Comparison of ENCODE assay signal across 28 cellular contexts in genomic region chr5:117135851-117136250, GRCh38.
"Had no signal": no experiment of that assay in that cellular context is flagged by ENCODE, and none has a peak within 500 bp of the region (broad histone marks: within the 10 kb centered on the region; RNA-seq: fewer than 3 reads in every experiment).

No MANE protein-coding gene starts in this region.

- H3K9me3 ChIP-seq: ovary, psoas muscle, right lobe of liver, sigmoid colon, stomach, thoracic aorta, thyroid gland, tibial nerve, upper lobe of left lung, vagina had no signal

- H3K79me2 ChIP-seq: parathyroid adenoma had no signal

- H3K9ac ChIP-seq: neural progenitor cell, parathyroid adenoma had no signal

- H3K27me3 ChIP-seq: neural progenitor cell, ovary, right lobe of liver, sigmoid colon, stomach, thyroid gland, tibial nerve, upper lobe of left lung, vagina had no signal

- H3K4me2 ChIP-seq: neural progenitor cell had no signal

- H3K27ac Mint-ChIP-seq: natural killer cell treated with Interleukin-12 subunit alpha and Interleukin-12 subunit beta and Interleukin-15 and Interleukin-18, amount 100 ng/mL, for 72 hours; neural progenitor cell; progenitor cell of endocrine pancreas; stimulated activated effector memory CD8-positive, alpha-beta T cell treated with anti-CD3 and anti-CD28 coated beads, Interleukin-12 subunit alpha, Interleukin-12 subunit beta, amount 100 ng/mL, for 72 hours; stimulated activated naive B cell treated with anti-CD40 and anti-IgM and Interleukin-4, amounts not matched to agents 10 μg/mL and 1 μg/mL and 100 μg/mL, for 72 hours; stimulated activated naive CD8-positive, alpha-beta T cell treated with anti-CD3 and anti-CD28 coated beads, Interleukin-15, Interleukin-2, amounts not matched to agents 100 ng/mL and 50 ng/mL, for 24 hours had no signal

- H3K4me3 ChIP-seq: neural progenitor cell, ovary, psoas muscle, right lobe of liver, sigmoid colon, stomach, thoracic aorta, thyroid gland, tibial nerve, upper lobe of left lung, vagina had no signal

- H3K36me3 ChIP-seq: neural progenitor cell, ovary, right lobe of liver, sigmoid colon, stomach, thoracic aorta, thyroid gland, tibial nerve, upper lobe of left lung, vagina had no signal

- H3K4me3 Mint-ChIP-seq: natural killer cell treated with Interleukin-12 subunit alpha and Interleukin-12 subunit beta and Interleukin-15 and Interleukin-18, amount 100 ng/mL, for 72 hours; neural progenitor cell; stimulated activated effector memory CD8-positive, alpha-beta T cell treated with anti-CD3 and anti-CD28 coated beads, Interleukin-12 subunit alpha, Interleukin-12 subunit beta, amount 100 ng/mL, for 72 hours; stimulated activated naive B cell treated with anti-CD40 and anti-IgM and Interleukin-4, amounts not matched to agents 10 μg/mL and 1 μg/mL and 100 μg/mL, for 72 hours; stimulated activated naive CD8-positive, alpha-beta T cell treated with anti-CD3 and anti-CD28 coated beads, Interleukin-15, Interleukin-2, amounts not matched to agents 100 ng/mL and 50 ng/mL, for 24 hours had no signal

- H2AFZ ChIP-seq: neural progenitor cell, parathyroid adenoma had no signal

- H3K36me3 Mint-ChIP-seq: natural killer cell treated with Interleukin-12 subunit alpha and Interleukin-12 subunit beta and Interleukin-15 and Interleukin-18, amount 100 ng/mL, for 72 hours; neural progenitor cell; stimulated activated effector memory CD8-positive, alpha-beta T cell treated with anti-CD3 and anti-CD28 coated beads, Interleukin-12 subunit alpha, Interleukin-12 subunit beta, amount 100 ng/mL, for 72 hours; stimulated activated naive B cell treated with anti-CD40 and anti-IgM and Interleukin-4, amounts not matched to agents 10 μg/mL and 1 μg/mL and 100 μg/mL, for 72 hours had no signal

- H3K4me1 Mint-ChIP-seq: stimulated activated effector memory CD8-positive, alpha-beta T cell treated with anti-CD3 and anti-CD28 coated beads, Interleukin-12 subunit alpha, Interleukin-12 subunit beta, amount 100 ng/mL, for 72 hours; stimulated activated naive B cell treated with anti-CD40 and anti-IgM and Interleukin-4, amounts not matched to agents 10 μg/mL and 1 μg/mL and 100 μg/mL, for 72 hours had no signal

- H3K9me3 Mint-ChIP-seq: neural progenitor cell; stimulated activated naive CD8-positive, alpha-beta T cell treated with anti-CD3 and anti-CD28 coated beads, Interleukin-15, Interleukin-2, amounts not matched to agents 100 ng/mL and 50 ng/mL, for 24 hours had no signal

- H3K27me3 Mint-ChIP-seq: natural killer cell treated with Interleukin-12 subunit alpha and Interleukin-12 subunit beta and Interleukin-15 and Interleukin-18, amount 100 ng/mL, for 72 hours; progenitor cell of endocrine pancreas; stimulated activated naive B cell treated with anti-CD40 and anti-IgM and Interleukin-4, amounts not matched to agents 10 μg/mL and 1 μg/mL and 100 μg/mL, for 72 hours; stimulated activated naive CD8-positive, alpha-beta T cell treated with anti-CD3 and anti-CD28 coated beads, Interleukin-15, Interleukin-2, amounts not matched to agents 100 ng/mL and 50 ng/mL, for 24 hours had no signal

- H3K4me1 ChIP-seq: neural progenitor cell, parathyroid adenoma, psoas muscle, right lobe of liver, sigmoid colon, thyroid gland, tibial nerve, upper lobe of left lung, vagina had no signal

- FAIRE-seq: small intestine, urothelium cell line had no signal

- DNase-seq: occipital lobe; ovary; posterior cingulate gyrus; psoas muscle; right cardiac atrium; right lobe of liver; sigmoid colon; small intestine; stimulated activated CD4-positive, alpha-beta T cell treated with anti-CD3 and anti-CD28 coated beads, Interleukin-15, amount 100 ng/mL, for 24 hours; stimulated activated CD4-positive, alpha-beta T cell treated with anti-CD3 and anti-CD28 coated beads, Interleukin-2, amount 100 ng/mL, for 24 hours; stimulated activated CD4-positive, alpha-beta T cell treated with anti-CD3 and anti-CD28 coated beads, Interleukin-2, amount 100 ng/mL, for 48 hours; stimulated activated CD4-positive, alpha-beta T cell treated with anti-CD3 and anti-CD28 coated beads, Interleukin-4, amount 100 ng/mL, for 24 hours; stimulated activated naive B cell treated with anti-CD40 and anti-IgM and Interleukin-4, amounts not matched to agents 10 μg/mL and 1 μg/mL and 100 μg/mL, for 72 hours; stimulated activated naive CD4-positive, alpha-beta T cell treated with Interleukin-2 at 50 U/mL for 16 hours; stomach; thyroid gland; trophoblast cell; upper lobe of left lung had no signal

- H3K27ac ChIP-seq: neural progenitor cell, ovary, parathyroid adenoma, psoas muscle, right lobe of liver, sigmoid colon, stomach, thoracic aorta, thyroid gland, tibial nerve, upper lobe of left lung, vagina had no signal

- ATAC-seq: natural killer cell treated with Interleukin-12 subunit alpha and Interleukin-12 subunit beta and Interleukin-15 and Interleukin-18, amount 100 ng/mL, for 72 hours; psoas muscle; right cardiac atrium; right lobe of liver; stimulated activated effector memory CD8-positive, alpha-beta T cell treated with anti-CD3 and anti-CD28 coated beads, Interleukin-12 subunit alpha, Interleukin-12 subunit beta, amount 100 ng/mL, for 72 hours; stimulated activated naive B cell treated with anti-CD40 and anti-IgM and Interleukin-4, amounts not matched to agents 10 μg/mL and 1 μg/mL and 100 μg/mL, for 72 hours had no signal
